ENCODE assay signal across 10 cellular contexts in genomic region chr4:111959202-111959601, GRCh38.
DNase-seq lines count a peak whose midpoint lies in the region; ATAC-seq and TF ChIP-seq lines count a peak whose summit lies in the region.
"Had no signal": no experiment of that assay in that cellular context is flagged by ENCODE, and none has a peak within 500 bp of the region (broad histone marks: within the 10 kb centered on the region; RNA-seq: fewer than 3 reads in every experiment).

No MANE protein-coding gene starts in this region.

- no peak overlapping the region for H3K4me3 ChIP-seq in WERI-Rb-1 (ENCODE audit: low read depth, low read length)

- H3K27me3 ChIP-seq in WERI-Rb-1 (ENCODE audit: insufficient read depth, low read depth, severe bottlenecking) = no peaks in the 10 kb centered on the region

- no peaks in the 10 kb centered on the region; the same call in 1 of the 2 replicates for H3K36me3 ChIP-seq in WERI-Rb-1

- peak; percentile 30 for ATAC-seq in GM18498 (IDR thresholded peaks at IDR 0.05; ENCODE audit: unreplicated experiment)
- peak; percentile 24 for ATAC-seq in HG02938 (IDR thresholded peaks at IDR 0.05; ENCODE audit: unreplicated experiment)
- ATAC-seq in GM21576 (IDR thresholded peaks at IDR 0.05; ENCODE audit: unreplicated experiment) = no peak
- ATAC-seq in HG03571 (IDR thresholded peaks at IDR 0.05; ENCODE audit: unreplicated experiment) = no peak

- TF ChIP-seq CTCF in WERI-Rb-1 (IDR thresholded peaks at IDR 0.05; ENCODE audit: low read depth, low read length) = no peak

- H3K9me3 ChIP-seq in WERI-Rb-1 (ENCODE audit: severe bottlenecking) = peaks cover 13% of the 10 kb centered on the region

- no peak overlapping the region for H3K27ac ChIP-seq in WERI-Rb-1

- DNase-seq in RKO (ENCODE audit: low spot score) (peak; percentile 70), iris pigment epithelial cell (ENCODE audit: low read depth) (peak; percentile 59), WERI-Rb-1 (no peak), COLO829 (ENCODE audit: low spot score) (no peak)
- DNase-seq: NCI-H526 treated with DMSO at 0.1 percent for 48 hours; stimulated activated CD8-positive, alpha-beta memory T cell treated with anti-CD3 and anti-CD28 coated beads, Interleukin-4, amount 100 ng/mL, for 48 hours had no signal

Comparison
In these comparisons a context has a peak if more than half of its experiments do, and no peak if none do; other contexts are left out.
1. ATAC-seq: peak in GM18498 (single experiment) and HG02938 (single experiment); none in GM21576 (single experiment) and HG03571 (single experiment).
2. DNase-seq: peak in RKO (single experiment) and iris pigment epithelial cell (single experiment); none in WERI-Rb-1 (single experiment) and COLO829 (single experiment).